18 cellular contexts compared by ENCODE assay signal in genomic region chr1:37028981-37029617, GRCh38. TPM values are rescaled to one million over a fixed set of nuclear protein-coding genes. Genes with fewer than 3 reads are reported as not detected.
DNase-seq lines count a peak whose midpoint lies in the region; ATAC-seq and TF ChIP-seq lines count a peak whose summit lies in the region.
"Had no signal": no experiment of that assay in that cellular context is flagged by ENCODE, and none has a peak within 500 bp of the region (broad histone marks: within the 10 kb centered on the region; RNA-seq: fewer than 3 reads in every experiment).

No MANE protein-coding gene starts in this region.

- CTCF ChIA-PET in WTC11 (lab: Charles Lee): interaction anchor here (0.5 to 2.7 kb wide), 18 partner anchors 9 to 511 kb away, joined by 3 to 15 read pairs (median 4); no protein-coding TSS in a partner anchor
- CTCF ChIA-PET in CD8-positive, alpha-beta memory T cell (lab: Charles Lee): no interaction called here

- H3K4me3 Mint-ChIP-seq in H9 (no peak overlapping the region), WTC11 (no peak overlapping the region), progenitor cell of endocrine pancreas (ENCODE audit: low read depth) (no peak overlapping the region)
- H3K4me3 Mint-ChIP-seq in CD8-positive, alpha-beta memory T cell: peak overlapping the region in 1 of 7 donors; percentile 8
- H3K4me3 Mint-ChIP-seq: activated naive CD4-positive, alpha-beta T cell treated with anti-CD3 and anti-CD28 coated beads, Interleukin-2, amount 50 U/mL, for 24 hours; central memory CD8-positive, alpha-beta T cell had no signal

- H3K9me3 ChIP-seq in H9 (ENCODE audit: control insufficient read depth, low read depth, low read length) (no peaks in the 10 kb centered on the region), right lobe of liver (no peaks in the 10 kb centered on the region)
- no peaks in the 10 kb centered on the region for H3K9me3 ChIP-seq in CD8-positive, alpha-beta memory T cell (ENCODE audit: low read length)
- H3K9me3 ChIP-seq: psoas muscle, thyroid gland had no signal

- intact Hi-C loops in right lobe of liver (cut with DNase I): no loop called here

- H3K4me1 Mint-ChIP-seq in H9 (peaks cover 6 to 38% of the 10 kb centered on the region in 2 experiments), WTC11 (peaks cover 37% of the 10 kb centered on the region), progenitor cell of endocrine pancreas (ENCODE audit: low read depth) (no peaks in the 10 kb centered on the region)
- no peaks in the 10 kb centered on the region for H3K4me1 Mint-ChIP-seq in CD8-positive, alpha-beta memory T cell
- H3K4me1 Mint-ChIP-seq: activated naive CD4-positive, alpha-beta T cell treated with anti-CD3 and anti-CD28 coated beads, Interleukin-2, amount 50 U/mL, for 24 hours; central memory CD8-positive, alpha-beta T cell had no signal

- no peak overlapping the region for H3K27ac ChIP-seq in H9 (ENCODE audit: insufficient read length, low read depth, low read length)
- H3K27ac ChIP-seq in CD8-positive, alpha-beta memory T cell (ENCODE audit: low read depth, low read length): no peak overlapping the region
- no peak overlapping the region for H3K27ac ChIP-seq in right lobe of liver
- H3K27ac ChIP-seq: psoas muscle, thyroid gland had no signal

- no peak overlapping the region for H3K4me2 ChIP-seq in H9 (ENCODE audit: insufficient read depth, insufficient read length, low read length)

- H3K9me3 Mint-ChIP-seq in H9: no peaks in the 10 kb centered on the region
- no peaks in the 10 kb centered on the region for H3K9me3 Mint-ChIP-seq in WTC11
- no peaks in the 10 kb centered on the region for H3K9me3 Mint-ChIP-seq in progenitor cell of endocrine pancreas (ENCODE audit: low read depth)
- H3K9me3 Mint-ChIP-seq in CD8-positive, alpha-beta memory T cell: no peaks in the 10 kb centered on the region
- H3K9me3 Mint-ChIP-seq: activated naive CD4-positive, alpha-beta T cell treated with anti-CD3 and anti-CD28 coated beads, Interleukin-2, amount 50 U/mL, for 24 hours; central memory CD8-positive, alpha-beta T cell had no signal

- H3K4me3 ChIP-seq in CD8-positive, alpha-beta memory T cell (ENCODE audit: low read length): no peak overlapping the region
- no peak overlapping the region for H3K4me3 ChIP-seq in right lobe of liver
- H3K4me3 ChIP-seq: psoas muscle, thyroid gland had no signal

- no peak overlapping the region for H3K56ac ChIP-seq in H9 (ENCODE audit: insufficient read length, low read depth, low read length)

- H2AFZ ChIP-seq in H9 (ENCODE audit: low read length): no peak overlapping the region

- no peak overlapping the region for H4K8ac ChIP-seq in H9 (replicated peaks; ENCODE audit: insufficient read length, low read depth, low read length)

- H3K23ac ChIP-seq in H9 (ENCODE audit: insufficient read length, low read depth, low read length): no peak overlapping the region

- POLR2A ChIA-PET in WTC11 (lab: Charles Lee): no interaction called here
- POLR2A ChIA-PET in CD8-positive, alpha-beta memory T cell (lab: Charles Lee): no interaction called here

- H3T11ph ChIP-seq in H9 (ENCODE audit: low read length): no peak overlapping the region

- peaks cover 10% of the 10 kb centered on the region for H3K23me2 ChIP-seq in H9 (ENCODE audit: insufficient read length, low read depth, low read length, poor library complexity, severe bottlenecking)

- no peak overlapping the region for H2BK120ac ChIP-seq in H9 (ENCODE audit: low read depth, low read length, poor library complexity, severe bottlenecking)

- H3K18ac ChIP-seq in H9 (ENCODE audit: insufficient read length, low read depth, low read length): no peak overlapping the region

- no peak overlapping the region for H2BK20ac ChIP-seq in H9 (ENCODE audit: low read depth, low read length, poor library complexity, severe bottlenecking)

- H3K27me3 ChIP-seq in H9 (ENCODE audit: insufficient read depth, low read length) (peaks cover 32% of the 10 kb centered on the region; the same call in 1 of the 2 replicates), right lobe of liver (peaks cover 0 to 18% of the 10 kb centered on the region in 2 donors)
- peaks cover 12% of the 10 kb centered on the region for H3K27me3 ChIP-seq in CD8-positive, alpha-beta memory T cell (ENCODE audit: insufficient read depth, low read length, poor library complexity, severe bottlenecking)

- no peak overlapping the region for H3K9ac ChIP-seq in H9 (ENCODE audit: extremely low read depth, insufficient read length, low read length)

- TF ChIP-seq CTCF in H9 (conservative IDR thresholded peaks at IDR 0.05): peak; percentile 75
- no peak for TF ChIP-seq CTCF in WTC11 (IDR thresholded peaks at IDR 0.05)
- peak; percentile 29 for TF ChIP-seq CTCF in progenitor cell of endocrine pancreas (IDR thresholded peaks at IDR 0.05; ENCODE audit: unreplicated experiment)
- no peak for TF ChIP-seq CTCF in right lobe of liver (IDR thresholded peaks at IDR 0.05)

- ATAC-seq in WTC11: peak; percentile 74
- ATAC-seq in right lobe of liver: no peak
- ATAC-seq: psoas muscle had no signal

- H3K36me3 Mint-ChIP-seq in H9 (ENCODE audit: insufficient read depth in 1 of 3, low read depth in 3 of 3): no peaks in the 10 kb centered on the region
- no peaks in the 10 kb centered on the region for H3K36me3 Mint-ChIP-seq in WTC11
- no peaks in the 10 kb centered on the region for H3K36me3 Mint-ChIP-seq in progenitor cell of endocrine pancreas (ENCODE audit: insufficient read depth)
- H3K36me3 Mint-ChIP-seq in CD8-positive, alpha-beta memory T cell: no peaks in the 10 kb centered on the region
- H3K36me3 Mint-ChIP-seq: activated naive CD4-positive, alpha-beta T cell treated with anti-CD3 and anti-CD28 coated beads, Interleukin-2, amount 50 U/mL, for 24 hours had no signal

- no peak overlapping the region for H2BK5ac ChIP-seq in H9 (ENCODE audit: insufficient read length, low read length)

- peak; percentile 54 for DNase-seq in NCI-H82 (lab: John Stamatoyannopoulos, UW)
- DNase-seq in NCI-H82 treated with DMSO at 0.1 percent for 48 hours (lab: John Stamatoyannopoulos, UW; ENCODE audit: unreplicated experiment): no peak
- DNase-seq in H9: peak; percentile 84
- DNase-seq in WTC11 (ENCODE audit: low spot score): peak; percentile 67
- DNase-seq in progenitor cell of endocrine pancreas (ENCODE audit: low spot score, unreplicated experiment): no peak
- DNase-seq in CD8-positive, alpha-beta memory T cell: no peak
- DNase-seq in right lobe of liver: no peak
- DNase-seq in amniotic stem cell (lab: John Stamatoyannopoulos, UW): no peak
- DNase-seq: activated CD4-positive, alpha-beta T cell treated with anti-CD3 and anti-CD28 coated beads for 1 hour; DND-41; NCI-H1436; NK-92 treated with Interleukin-12 subunit alpha and Interleukin-12 subunit beta, amount 100 ng/mL, for 24 hours; psoas muscle; thyroid gland had no signal

- no peak overlapping the region for H2AK5ac ChIP-seq in H9 (ENCODE audit: insufficient read length, low read length)

- H3K4me1 ChIP-seq in H9 (ENCODE audit: insufficient read depth, low read length): no peaks in the 10 kb centered on the region
- H3K4me1 ChIP-seq in CD8-positive, alpha-beta memory T cell (ENCODE audit: insufficient read depth, low read length): no peaks in the 10 kb centered on the region
- no peaks in the 10 kb centered on the region for H3K4me1 ChIP-seq in right lobe of liver
- H3K4me1 ChIP-seq: psoas muscle, thyroid gland had no signal

- H3K27ac Mint-ChIP-seq in H9: no peak overlapping the region
- H3K27ac Mint-ChIP-seq in WTC11: no peak overlapping the region
- no peak overlapping the region for H3K27ac Mint-ChIP-seq in progenitor cell of endocrine pancreas
- no peak overlapping the region for H3K27ac Mint-ChIP-seq in CD8-positive, alpha-beta memory T cell
- H3K27ac Mint-ChIP-seq: activated naive CD4-positive, alpha-beta T cell treated with anti-CD3 and anti-CD28 coated beads, Interleukin-2, amount 50 U/mL, for 24 hours had no signal

- no peak overlapping the region for H4K5ac ChIP-seq in H9 (ENCODE audit: insufficient read length, low read depth, low read length)

- H4K20me1 ChIP-seq in H9 (ENCODE audit: control insufficient read depth, insufficient read depth, insufficient read length): no peaks in the 10 kb centered on the region

- no peak overlapping the region for H2BK15ac ChIP-seq in H9 (ENCODE audit: low read depth, low read length)

- H3K79me1 ChIP-seq in H9 (ENCODE audit: insufficient read depth, low read depth, low read length, poor library complexity, severe bottlenecking): no peaks in the 10 kb centered on the region

- no peak overlapping the region; the same call in 1 of the 2 replicates for H3K14ac ChIP-seq in H9 (ENCODE audit: insufficient read depth, low read length)

- H2BK12ac ChIP-seq in H9 (ENCODE audit: insufficient read length, low read depth, low read length): no peak overlapping the region

- H4K91ac ChIP-seq in H9 (ENCODE audit: insufficient read length, low read depth, low read length): no peak overlapping the region

- H3K79me2 ChIP-seq in H9 (ENCODE audit: insufficient read depth, low read length): no peaks in the 10 kb centered on the region

- H3K36me3 ChIP-seq in CD8-positive, alpha-beta memory T cell (ENCODE audit: insufficient read depth, low read length): no peaks in the 10 kb centered on the region
- no peaks in the 10 kb centered on the region for H3K36me3 ChIP-seq in right lobe of liver
- H3K36me3 ChIP-seq: thyroid gland had no signal

- no peak overlapping the region for H3K4ac ChIP-seq in H9 (ENCODE audit: low read depth, low read length)

- WGBS in H9 (ENCODE audit: extremely low coverage, insufficient read length, low lambda C conversion rate): no CpG with 5 or more reads among the region's 12 CpGs
- WGBS in right lobe of liver (ENCODE audit: insufficient coverage, low coverage, low lambda C conversion rate, missing lambda C conversion rate): 16% methylated on average over 9 of the region's 12 CpGs

- no peak for TF ChIP-seq POLR2A in right lobe of liver (IDR thresholded peaks at IDR 0.05)

- H3K27me3 Mint-ChIP-seq in H9 (ENCODE audit: low read depth) (peaks cover 66% of the 10 kb centered on the region), WTC11 (ENCODE audit: low read depth) (peaks cover 48% of the 10 kb centered on the region), progenitor cell of endocrine pancreas (peaks cover 84% of the 10 kb centered on the region)
- H3K27me3 Mint-ChIP-seq in CD8-positive, alpha-beta memory T cell: peaks cover 23 to 53% of the 10 kb centered on the region in 2 donors

TF ChIP-seq in WTC11, 78 proteins besides CTCF, POLR2A, EP300 and RAD21 (continues in another document):
- TF ChIP-seq FOXP1 (CRISPR knock-in tag; IDR thresholded peaks at IDR 0.05; ENCODE audit: borderline replicate concordance) (no peak; the same call in 1 of the 2 replicates), SOX15 (CRISPR knock-in tag; IDR thresholded peaks at IDR 0.05) (no peak), ESRRA (CRISPR knock-in tag; IDR thresholded peaks at IDR 0.05; ENCODE audit: borderline replicate concordance) (no peak)

RNA-seq across cellular contexts. Expression of gene GRIK3, which starts 5.2 kb away (rescaled TPM):
- total RNA-seq in H9 (2021): 1.7 TPM in 2 replicates
- total RNA-seq in WTC11 (2021): 3.7 to 5.5 TPM (median 4.3 TPM) in 3 replicates
- total RNA-seq in progenitor cell of endocrine pancreas: 0.38 and 0.41 TPM in 2 replicates
- not detected for total RNA-seq in CD8-positive, alpha-beta memory T cell
- not detected for polyA plus RNA-seq in CD8-positive, alpha-beta memory T cell
- under 1 TPM in 1 of 6 experiments, not detected in 5; 0.07 TPM for total RNA-seq in right lobe of liver
- total RNA-seq: endothelial cell of umbilical vein, glomerular endothelial cell had no signal
- polyA plus RNA-seq: endothelial cell of umbilical vein had no signal

Comparison
In these comparisons a context has a peak if more than half of its experiments do, and no peak if none do; other contexts are left out.
1. DNase-seq: peak in NCI-H82 (single experiment), H9 (single experiment) and WTC11 (single experiment); none in NCI-H82 treated with DMSO at 0.1 percent for 48 hours (single experiment), progenitor cell of endocrine pancreas (single experiment), CD8-positive, alpha-beta memory T cell (0 of 5), right lobe of liver (0 of 3) and amniotic stem cell (single experiment).
2. CTCF ChIP-seq: peak in H9 (single experiment) and progenitor cell of endocrine pancreas (single experiment); none in WTC11 (single experiment) and right lobe of liver (0 of 4).